23 cellular contexts compared by ENCODE assay signal in genomic region chr17:20702692-20703091, GRCh38.
DNase-seq lines count a peak whose midpoint lies in the region; ATAC-seq and TF ChIP-seq lines count a peak whose summit lies in the region.
"Had no signal": no experiment of that assay in that cellular context is flagged by ENCODE, and none has a peak within 500 bp of the region (broad histone marks: within the 10 kb centered on the region; RNA-seq: fewer than 3 reads in every experiment).

No MANE protein-coding gene starts in this region.

- no peak for DNase-seq in activated CD4-positive, alpha-beta T cell treated with anti-CD3 and anti-CD28 coated beads, Interleukin-2, amount 10 ng/mL, durations not matched to agents 7 days and 5 days
- no peak for DNase-seq in activated CD4-positive, alpha-beta T cell treated with anti-CD3 and anti-CD28 coated beads, Interleukin-2, amount 50 U/mL, for 48 hours
- DNase-seq in PC-3 = peak; percentile 0
- DNase-seq in immature natural killer cell = peak; percentile 79 to 84 (median 81)
- no peak for DNase-seq in natural killer cell treated with Interleukin-12 subunit alpha and Interleukin-12 subunit beta and Interleukin-15 and Interleukin-18, amount 100 ng/mL, for 72 hours (ENCODE audit: low spot score)
- no peak for DNase-seq in activated naive CD4-positive, alpha-beta T cell treated with anti-CD3 and anti-CD28 coated beads for 36 hours
- no peak for DNase-seq in brain microvascular endothelial cell
- DNase-seq in T-helper 9 cell = no peak
- DNase-seq: CD4-positive, alpha-beta T cell; CD8-positive, alpha-beta memory T cell; DMS 273 treated with DMSO at 0.1 percent for 48 hours; DMS79; EL; GDM1; H9; HFFc6 had no signal

- intact Hi-C loops in PC-3 (cut with micrococcal nuclease) = no loop called here
- intact Hi-C loops in activated naive CD4-positive, alpha-beta T cell treated with anti-CD3 and anti-CD28 coated beads for 36 hours (cut with micrococcal nuclease) = no loop called here

- no peaks in the 10 kb centered on the region for H3K9me3 ChIP-seq in PC-3 (ENCODE audit: low read length)
- H3K9me3 ChIP-seq: BLaER1 had no signal

- ATAC-seq in PC-3 = no peak
- peak; percentile 59 to 65 for ATAC-seq in natural killer cell treated with Interleukin-12 subunit alpha and Interleukin-12 subunit beta and Interleukin-15 and Interleukin-18, amount 100 ng/mL, for 72 hours
- ATAC-seq: GM12878, GM23338, HCT116 had no signal

- H3K27me3 ChIP-seq in PC-3 (ENCODE audit: low read length) (no peaks in the 10 kb centered on the region), brain microvascular endothelial cell (replicated peaks) (no peaks in the 10 kb centered on the region)
- H3K27me3 ChIP-seq: BLaER1 had no signal

- no peak overlapping the region for H3K4me2 ChIP-seq in PC-3 (ENCODE audit: low read length)
- H3K4me2 ChIP-seq: BLaER1, GM23338 had no signal

- H3K9ac ChIP-seq in PC-3 (ENCODE audit: low read length) = no peak overlapping the region
- H3K9ac ChIP-seq: BLaER1 had no signal

- H3K79me2 ChIP-seq in PC-3 (ENCODE audit: low read length) = no peaks in the 10 kb centered on the region

- H2AFZ ChIP-seq in PC-3 (ENCODE audit: low read length) = no peak overlapping the region
- H2AFZ ChIP-seq: GM23338 had no signal

- BruUV-seq in PC-3 (replicated peaks; lab: Mats Ljungman, UMichigan) = no TSS peak

- POLR2A ChIA-PET in activated CD4-positive, alpha-beta T cell treated with anti-CD3 and anti-CD28 coated beads, Interleukin-2, amount 10 ng/mL, durations not matched to agents 7 days and 5 days (lab: Charles Lee) = no interaction called here
- POLR2A ChIA-PET in PC-3 (lab: Charles Lee; ENCODE audit: unreplicated experiment) = no interaction called here

- H3K4me3 ChIP-seq in PC-3 (ENCODE audit: low read length) = no peak overlapping the region
- H3K4me3 ChIP-seq in brain microvascular endothelial cell (ENCODE audit: low read depth, low read length) = no peak overlapping the region
- H3K4me3 ChIP-seq: BLaER1, GM12878, GM23338 had no signal

- no peaks in the 10 kb centered on the region for H3K9me2 ChIP-seq in PC-3 (replicated peaks; ENCODE audit: low read length)

- no peaks in the 10 kb centered on the region for H3K27me3 Mint-ChIP-seq in activated CD4-positive, alpha-beta T cell treated with anti-CD3 and anti-CD28 coated beads, Interleukin-2, amount 10 ng/mL, durations not matched to agents 7 days and 5 days
- H3K27me3 Mint-ChIP-seq in immature natural killer cell (ENCODE audit: low read depth in 3 of 3) = peaks cover 12 to 21% (median 19%) of the 10 kb centered on the region in 3 donors
- H3K27me3 Mint-ChIP-seq in natural killer cell treated with Interleukin-12 subunit alpha and Interleukin-12 subunit beta and Interleukin-15 and Interleukin-18, amount 100 ng/mL, for 72 hours = no peaks in the 10 kb centered on the region
- no peaks in the 10 kb centered on the region for H3K27me3 Mint-ChIP-seq in activated naive CD4-positive, alpha-beta T cell treated with anti-CD3 and anti-CD28 coated beads for 36 hours (ENCODE audit: low read depth)
- H3K27me3 Mint-ChIP-seq: B cell; CD4-positive, alpha-beta T cell had no signal

- H3K4me3 Mint-ChIP-seq in activated CD4-positive, alpha-beta T cell treated with anti-CD3 and anti-CD28 coated beads, Interleukin-2, amount 10 ng/mL, durations not matched to agents 7 days and 5 days = no peak overlapping the region
- peak overlapping the region; percentile 66 to 81 (median 75) for H3K4me3 Mint-ChIP-seq in immature natural killer cell
- H3K4me3 Mint-ChIP-seq in natural killer cell treated with Interleukin-12 subunit alpha and Interleukin-12 subunit beta and Interleukin-15 and Interleukin-18, amount 100 ng/mL, for 72 hours = peak overlapping the region; percentile 16
- no peak overlapping the region for H3K4me3 Mint-ChIP-seq in activated naive CD4-positive, alpha-beta T cell treated with anti-CD3 and anti-CD28 coated beads for 36 hours
- H3K4me3 Mint-ChIP-seq: B cell; CD4-positive, alpha-beta T cell; GM23338; H9; HFFc6 had no signal

- H3K4me1 Mint-ChIP-seq in activated CD4-positive, alpha-beta T cell treated with anti-CD3 and anti-CD28 coated beads, Interleukin-2, amount 10 ng/mL, durations not matched to agents 7 days and 5 days = peaks cover 24% of the 10 kb centered on the region
- H3K4me1 Mint-ChIP-seq in immature natural killer cell = peaks cover 76 to 83% of the 10 kb centered on the region in 2 donors
- peaks cover 59 to 66% of the 10 kb centered on the region in 2 donors for H3K4me1 Mint-ChIP-seq in natural killer cell treated with Interleukin-12 subunit alpha and Interleukin-12 subunit beta and Interleukin-15 and Interleukin-18, amount 100 ng/mL, for 72 hours (ENCODE audit: low read depth in 2 of 2)
- peaks cover 10% of the 10 kb centered on the region for H3K4me1 Mint-ChIP-seq in activated naive CD4-positive, alpha-beta T cell treated with anti-CD3 and anti-CD28 coated beads for 36 hours (ENCODE audit: low read depth)
- H3K4me1 Mint-ChIP-seq: H9 had no signal

- in situ Hi-C loops in brain microvascular endothelial cell (cut with HindIII; ENCODE audit: low pct_ligation_motif_present, low sequenced_read_pairs) = no loop called here

- H4K20me1 ChIP-seq in PC-3 (ENCODE audit: low read length) = no peaks in the 10 kb centered on the region
- H4K20me1 ChIP-seq: BLaER1 had no signal

- peak overlapping the region; percentile 33 for H3K27ac Mint-ChIP-seq in activated CD4-positive, alpha-beta T cell treated with anti-CD3 and anti-CD28 coated beads, Interleukin-2, amount 10 ng/mL, durations not matched to agents 7 days and 5 days
- peak overlapping the region; percentile 93 to 100 (median 96) for H3K27ac Mint-ChIP-seq in immature natural killer cell
- peak overlapping the region; percentile 32 to 51 for H3K27ac Mint-ChIP-seq in natural killer cell treated with Interleukin-12 subunit alpha and Interleukin-12 subunit beta and Interleukin-15 and Interleukin-18, amount 100 ng/mL, for 72 hours
- H3K27ac Mint-ChIP-seq in activated naive CD4-positive, alpha-beta T cell treated with anti-CD3 and anti-CD28 coated beads for 36 hours = no peak overlapping the region
- H3K27ac Mint-ChIP-seq: B cell; CD4-positive, alpha-beta T cell; CD8-positive, alpha-beta memory T cell; GM23338; H9; HFFc6 had no signal

- H3K9me3 Mint-ChIP-seq in activated CD4-positive, alpha-beta T cell treated with anti-CD3 and anti-CD28 coated beads, Interleukin-2, amount 10 ng/mL, durations not matched to agents 7 days and 5 days = no peaks in the 10 kb centered on the region
- no peaks in the 10 kb centered on the region for H3K9me3 Mint-ChIP-seq in immature natural killer cell
- H3K9me3 Mint-ChIP-seq in natural killer cell treated with Interleukin-12 subunit alpha and Interleukin-12 subunit beta and Interleukin-15 and Interleukin-18, amount 100 ng/mL, for 72 hours = no peaks in the 10 kb centered on the region
- H3K9me3 Mint-ChIP-seq in activated naive CD4-positive, alpha-beta T cell treated with anti-CD3 and anti-CD28 coated beads for 36 hours = no peaks in the 10 kb centered on the region
- H3K9me3 Mint-ChIP-seq: CD4-positive, alpha-beta T cell; CD8-positive, alpha-beta memory T cell; HFFc6 had no signal

- H3K36me3 Mint-ChIP-seq in activated CD4-positive, alpha-beta T cell treated with anti-CD3 and anti-CD28 coated beads, Interleukin-2, amount 10 ng/mL, durations not matched to agents 7 days and 5 days (ENCODE audit: low read depth) = peaks cover 6% of the 10 kb centered on the region
- no peaks in the 10 kb centered on the region for H3K36me3 Mint-ChIP-seq in immature natural killer cell
- H3K36me3 Mint-ChIP-seq in natural killer cell treated with Interleukin-12 subunit alpha and Interleukin-12 subunit beta and Interleukin-15 and Interleukin-18, amount 100 ng/mL, for 72 hours = no peaks in the 10 kb centered on the region
- no peaks in the 10 kb centered on the region for H3K36me3 Mint-ChIP-seq in activated naive CD4-positive, alpha-beta T cell treated with anti-CD3 and anti-CD28 coated beads for 36 hours (ENCODE audit: low read depth)
- H3K36me3 Mint-ChIP-seq: CD8-positive, alpha-beta memory T cell had no signal

- H3K27ac ChIP-seq in PC-3 (ENCODE audit: low read length) (no peak overlapping the region), brain microvascular endothelial cell (no peak overlapping the region)
- H3K27ac ChIP-seq: 22Rv1, BLaER1, C4-2B had no signal

- CTCF ChIA-PET in activated CD4-positive, alpha-beta T cell treated with anti-CD3 and anti-CD28 coated beads, Interleukin-2, amount 10 ng/mL, durations not matched to agents 7 days and 5 days (lab: Charles Lee) = no interaction called here
- CTCF ChIA-PET in PC-3 (lab: Charles Lee) = no interaction called here
- CTCF ChIA-PET in activated naive CD4-positive, alpha-beta T cell treated with anti-CD3 and anti-CD28 coated beads for 36 hours (lab: Charles Lee) = no interaction called here

- no peak for TF ChIP-seq CTCF in PC-3 (conservative IDR thresholded peaks at IDR 0.05; ENCODE audit: low read depth, low read length)
- TF ChIP-seq CTCF in brain microvascular endothelial cell (IDR thresholded peaks at IDR 0.05; ENCODE audit: low read depth, low read length, missing control alignments) = no peak

- H3F3A ChIP-seq in PC-3 (ENCODE audit: low read length, unreplicated experiment) = no peaks in the 10 kb centered on the region

- H3K36me3 ChIP-seq in PC-3 (ENCODE audit: low read depth, low read length) = no peaks in the 10 kb centered on the region
- H3K36me3 ChIP-seq in brain microvascular endothelial cell (replicated peaks) = no peaks in the 10 kb centered on the region
- H3K36me3 ChIP-seq: BLaER1 had no signal

- peaks cover 9% of the 10 kb centered on the region for H3K4me1 ChIP-seq in PC-3 (ENCODE audit: insufficient read depth, low read length)

Comparison
In these comparisons a context has a peak if more than half of its experiments do, and no peak if none do; other contexts are left out.
1. DNase-seq: peak in PC-3 (single experiment) and immature natural killer cell (3 of 3); none in activated CD4-positive, alpha-beta T cell treated with anti-CD3 and anti-CD28 coated beads, Interleukin-2, amount 10 ng/mL, durations not matched to agents 7 days and 5 days (single experiment), activated CD4-positive, alpha-beta T cell treated with anti-CD3 and anti-CD28 coated beads, Interleukin-2, amount 50 U/mL, for 48 hours (0 of 2), natural killer cell treated with Interleukin-12 subunit alpha and Interleukin-12 subunit beta and Interleukin-15 and Interleukin-18, amount 100 ng/mL, for 72 hours (single experiment), activated naive CD4-positive, alpha-beta T cell treated with anti-CD3 and anti-CD28 coated beads for 36 hours (single experiment), brain microvascular endothelial cell (single experiment) and T-helper 9 cell (single experiment).
2. H3K4me3 Mint-ChIP-seq: peak in immature natural killer cell (5 of 5) and natural killer cell treated with Interleukin-12 subunit alpha and Interleukin-12 subunit beta and Interleukin-15 and Interleukin-18, amount 100 ng/mL, for 72 hours (single experiment); none in activated CD4-positive, alpha-beta T cell treated with anti-CD3 and anti-CD28 coated beads, Interleukin-2, amount 10 ng/mL, durations not matched to agents 7 days and 5 days (single experiment) and activated naive CD4-positive, alpha-beta T cell treated with anti-CD3 and anti-CD28 coated beads for 36 hours (single experiment).